ENCODE assay signal across 1 cellular context in genomic region chrX:99078301-99078700, GRCh38.
TF ChIP-seq lines count a peak whose summit lies in the region.

No MANE protein-coding gene starts in this region.

TF ChIP-seq in SK-N-SH treated with all-trans-retinoic acid at 6 μM for 48 hours, 23 proteins besides CTCF, POLR2A, EP300 and RAD21 (continued from another document):
- TF ChIP-seq TSHZ2 (CRISPR knock-in tag; IDR thresholded peaks at IDR 0.05) (no peak), ARNTL (CRISPR knock-in tag; IDR thresholded peaks at IDR 0.05; ENCODE audit: borderline replicate concordance, low read depth) (no peak)
- TF ChIP-seq, protein P1, sequence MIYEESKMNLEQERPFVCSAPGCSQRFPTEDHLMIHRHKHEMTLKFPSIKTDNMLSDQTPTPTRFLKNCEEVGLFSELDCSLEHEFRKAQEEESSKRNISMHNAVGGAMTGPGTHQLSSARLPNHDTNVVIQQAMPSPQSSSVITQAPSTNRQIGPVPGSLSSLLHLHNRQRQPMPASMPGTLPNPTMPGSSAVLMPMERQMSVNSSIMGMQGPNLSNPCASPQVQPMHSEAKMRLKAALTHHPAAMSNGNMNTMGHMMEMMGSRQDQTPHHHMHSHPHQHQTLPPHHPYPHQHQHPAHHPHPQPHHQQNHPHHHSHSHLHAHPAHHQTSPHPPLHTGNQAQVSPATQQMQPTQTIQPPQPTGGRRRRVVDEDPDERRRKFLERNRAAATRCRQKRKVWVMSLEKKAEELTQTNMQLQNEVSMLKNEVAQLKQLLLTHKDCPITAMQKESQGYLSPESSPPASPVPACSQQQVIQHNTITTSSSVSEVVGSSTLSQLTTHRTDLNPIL (CRISPR knock-in tag; IDR thresholded peaks at IDR 0.05; ENCODE audit: low read depth) = no peak
